8 cellular contexts compared by ENCODE assay signal in genomic region chr19:48835734-48836088, GRCh38. TPM values are rescaled to one million over a fixed set of nuclear protein-coding genes. Genes with fewer than 3 reads are reported as not detected.
DNase-seq lines count a peak whose midpoint lies in the region; ATAC-seq and TF ChIP-seq lines count a peak whose summit lies in the region.

No MANE protein-coding gene starts in this region.

- 1 to 8% (median 6%) methylated on average over 9 to 12 of the region's 12 CpGs for WGBS in spleen, 5 donors

- peak overlapping the region; percentile 43 for H3K4me3 ChIP-seq in GM12864 (ENCODE audit: low read depth, low read length)
- H3K4me3 ChIP-seq in WI38 (ENCODE audit: low read depth, low read length) = no peak overlapping the region
- H3K4me3 ChIP-seq in cardiac fibroblast (replicated peaks in 1 of 2; ENCODE audit: low read depth in 2 of 2, low read length in 2 of 2) = peak overlapping the region; percentile 51 to 54
- peak overlapping the region in 7 of 8 donors; percentile 1 to 68 (median 35) for H3K4me3 ChIP-seq in spleen

- H3K27me3 ChIP-seq in spleen (replicated peaks in 1 of 7) = peaks cover 0 to 16% (median 0%) of the 10 kb centered on the region in 7 donors

- intact Hi-C loops in spleen (cut with DNase I; ENCODE audit: low total_unique reads) = loop anchor here (5.0 kb wide), 1 partner anchor 48 kb away; no protein-coding TSS in a partner anchor

- TF ChIP-seq CTCF in GM12864 (IDR thresholded peaks at IDR 0.05; ENCODE audit: low read depth, low read length, missing control alignments) (peak; percentile 97), WI38 (IDR thresholded peaks at IDR 0.05; ENCODE audit: low read depth, low read length) (peak; percentile 82), cardiac fibroblast (IDR thresholded peaks at IDR 0.05; ENCODE audit: low read depth, low read length) (peak; percentile 94), spleen (IDR thresholded peaks at IDR 0.05 in 8 of 11, conservative IDR thresholded peaks at IDR 0.05 in 3 of 11) (peak; percentile 85 to 96 (median 93))

- H3K36me3 ChIP-seq in spleen = peaks cover 0 to 21% (median 0%) of the 10 kb centered on the region in 6 donors

- DNase-seq in GM12864 (ENCODE audit: low read depth) (peak; percentile 79), NCI-H2227 (lab: John Stamatoyannopoulos, UW; ENCODE audit: unreplicated experiment) (peak; percentile 86), cardiac fibroblast (ENCODE audit: low read depth in 2 of 2) (peak; percentile 87 to 89), iris pigment epithelial cell (ENCODE audit: low read depth) (peak; percentile 82), spleen (peak; percentile 96)

- peak overlapping the region in 6 of 8 donors; percentile 20 to 68 (median 56) for H3K27ac ChIP-seq in spleen

- peaks cover 4 to 28% (median 21%) of the 10 kb centered on the region in 6 donors for H3K4me1 ChIP-seq in spleen

- TF ChIP-seq POLR2A in spleen (IDR thresholded peaks at IDR 0.05) = no peak

- ATAC-seq in HG03039 (IDR thresholded peaks at IDR 0.05; ENCODE audit: unreplicated experiment) = peak; percentile 58
- ATAC-seq in GM18520 (IDR thresholded peaks at IDR 0.05; ENCODE audit: unreplicated experiment) = no peak

- no peaks in the 10 kb centered on the region for H3K9me3 ChIP-seq in spleen

RNA-seq across cellular contexts. Expression of gene HSD17B14, which starts 0.6 kb away (rescaled TPM):
- 10 to 100 TPM in 3 of 7 donors, 1 to 10 TPM in 4; 2.4 to 14.7 (median 8.1) TPM for total RNA-seq in spleen
- 10 to 100 TPM; 10.1 to 16.5 (median 11.2) TPM for polyA plus RNA-seq in spleen

RNA-seq across cellular contexts. Expression of gene BCAT2, which starts 24.9 kb away (rescaled TPM):
- total RNA-seq in spleen = 10 to 100 TPM; 15.5 to 25.3 (median 20.4) TPM
- polyA plus RNA-seq in spleen = 10 to 100 TPM; 25.5 to 31.7 (median 29.4) TPM

RNA-seq across cellular contexts. Expression of gene PLEKHA4, which starts 32.7 kb away (rescaled TPM):
- 10 to 100 TPM in 6 of 7 donors, 1 to 10 TPM in 1; 8.6 to 24.2 (median 16.0) TPM for total RNA-seq in spleen
- polyA plus RNA-seq in spleen = 10 to 100 TPM; 12.2 to 20.6 (median 13.8) TPM

RNA-seq across cellular contexts. Expression of gene PPP1R15A, which starts 36.5 kb away (rescaled TPM):
- total RNA-seq in spleen = 10 to 100 TPM; 30.2 to 74.2 (median 47.6) TPM
- 10 to 100 TPM; 18.5 to 54.5 (median 21.5) TPM for polyA plus RNA-seq in spleen
